ENCODE assay signal across 12 cellular contexts in genomic region chr4:87057835-87058234, GRCh38.
DNase-seq lines count a peak whose midpoint lies in the region; ATAC-seq and TF ChIP-seq lines count a peak whose summit lies in the region.
"Had no signal": no experiment of that assay in that cellular context is flagged by ENCODE, and none has a peak within 500 bp of the region (broad histone marks: within the 10 kb centered on the region; RNA-seq: fewer than 3 reads in every experiment).

No MANE protein-coding gene starts in this region.

- H3K9me3 ChIP-seq in left ventricle myocardium inferior (replicated peaks) (no peaks in the 10 kb centered on the region), stomach smooth muscle (ENCODE audit: control insufficient read depth in 2 of 2, low read length in 2 of 2) (no peaks in the 10 kb centered on the region), mammary epithelial cell (replicated peaks; ENCODE audit: insufficient read depth, low read length) (no peaks in the 10 kb centered on the region)
- H3K9me3 ChIP-seq: colonic mucosa had no signal

- H3K4me1 Mint-ChIP-seq in activated T-helper 1 cell treated with anti-CD3 and anti-CD28 coated beads, Interleukin-12 subunit alpha, Interleukin-12 subunit beta, Interleukin-2, Interleukin-4 antibody, amounts not matched to agents 30 ng/mL and 10 ng/mL and 1 ng/mL, durations not matched to agents 14 hours and 24 hours and 36 hours (ENCODE audit: low read depth): peaks cover 72% of the 10 kb centered on the region
- H3K4me1 Mint-ChIP-seq in GM23338: peaks cover 61% of the 10 kb centered on the region

- H3K36me3 ChIP-seq in left ventricle myocardium inferior (peaks cover 10% of the 10 kb centered on the region), stomach smooth muscle (ENCODE audit: control insufficient read depth in 2 of 2, insufficient read depth in 2 of 2, low read length in 2 of 2) (no peaks in the 10 kb centered on the region), GM23338 (ENCODE audit: insufficient read depth) (no peaks in the 10 kb centered on the region), mammary epithelial cell (ENCODE audit: insufficient read depth, low read length) (no peaks in the 10 kb centered on the region)
- H3K36me3 ChIP-seq: colonic mucosa had no signal

- no peaks in the 10 kb centered on the region for H3K9me2 ChIP-seq in GM23338 (ENCODE audit: insufficient read depth)

- BruUV-seq in mammary epithelial cell (replicated peaks; lab: Mats Ljungman, UMichigan): no TSS peak

- H3K4me2 ChIP-seq in GM23338: no peak overlapping the region
- no peak overlapping the region for H3K4me2 ChIP-seq in mammary epithelial cell (ENCODE audit: insufficient read depth, low read depth, low read length)

- CTCF ChIA-PET in mammary epithelial cell (lab: Charles Lee; ENCODE audit: low non-redundant PET): no interaction called here

- H3K79me2 ChIP-seq in GM23338 (replicated peaks; ENCODE audit: insufficient read depth): peaks cover 81% of the 10 kb centered on the region
- peaks cover 37% of the 10 kb centered on the region for H3K79me2 ChIP-seq in mammary epithelial cell (ENCODE audit: insufficient read depth, low read length)

- H3F3A ChIP-seq in GM23338 (replicated peaks; ENCODE audit: low read depth): no peaks in the 10 kb centered on the region

- H3K27me3 ChIP-seq in left ventricle myocardium inferior (ENCODE audit: low read depth) (no peaks in the 10 kb centered on the region), stomach smooth muscle (ENCODE audit: control insufficient read depth in 1 of 2, insufficient read depth in 2 of 2, low read length in 2 of 2) (no peaks in the 10 kb centered on the region), GM23338 (ENCODE audit: insufficient read depth) (no peaks in the 10 kb centered on the region), mammary epithelial cell (ENCODE audit: insufficient read depth, low read length) (no peaks in the 10 kb centered on the region)
- H3K27me3 ChIP-seq: colonic mucosa had no signal

- dilution Hi-C loops in mammary epithelial cell (cut with HindIII; ENCODE audit: low sequenced_read_pairs): no loop called here

- H3K36me3 Mint-ChIP-seq in activated T-helper 1 cell treated with anti-CD3 and anti-CD28 coated beads, Interleukin-12 subunit alpha, Interleukin-12 subunit beta, Interleukin-2, Interleukin-4 antibody, amounts not matched to agents 30 ng/mL and 10 ng/mL and 1 ng/mL, durations not matched to agents 14 hours and 24 hours and 36 hours (ENCODE audit: low read depth): peaks cover 23% of the 10 kb centered on the region
- H3K36me3 Mint-ChIP-seq in GM23338 (ENCODE audit: low read depth): no peaks in the 10 kb centered on the region; the same call in 2 of the 3 replicates

- H3K27ac ChIP-seq in left ventricle myocardium inferior (replicated peaks): peak overlapping the region; percentile 83
- H3K27ac ChIP-seq in stomach smooth muscle (ENCODE audit: low read length): peak overlapping the region; percentile 63
- no peak overlapping the region for H3K27ac ChIP-seq in GM23338 (ENCODE audit: low read depth)
- no peak overlapping the region for H3K27ac ChIP-seq in mammary epithelial cell (ENCODE audit: insufficient read depth, low read depth, low read length)

- H4K20me1 ChIP-seq in GM23338 (replicated peaks; ENCODE audit: insufficient read depth) (peaks cover 15% of the 10 kb centered on the region; the same call in 1 of the 2 replicates), mammary epithelial cell (ENCODE audit: insufficient read depth, low read length) (no peaks in the 10 kb centered on the region)

- H3K4me1 ChIP-seq in left ventricle myocardium inferior: peaks cover 88% of the 10 kb centered on the region
- peaks cover 36% of the 10 kb centered on the region for H3K4me1 ChIP-seq in stomach smooth muscle (ENCODE audit: control insufficient read depth, insufficient read depth, low read length)
- H3K4me1 ChIP-seq in GM23338 (ENCODE audit: insufficient read depth): peaks cover 48% of the 10 kb centered on the region
- peaks cover 27% of the 10 kb centered on the region for H3K4me1 ChIP-seq in mammary epithelial cell (ENCODE audit: insufficient read depth, low read length)
- H3K4me1 ChIP-seq: colonic mucosa had no signal

- no peak for ATAC-seq in GM23338
- no peak for ATAC-seq in HG03520 (IDR thresholded peaks at IDR 0.05; ENCODE audit: unreplicated experiment)
- ATAC-seq: left lobe of liver had no signal

- no peak for TF ChIP-seq CTCF in left ventricle myocardium inferior (IDR thresholded peaks at IDR 0.05; ENCODE audit: borderline replicate concordance)
- TF ChIP-seq CTCF in GM23338 (conservative IDR thresholded peaks at IDR 0.05; ENCODE audit: low read depth in 2 of 2): no peak
- TF ChIP-seq CTCF in mammary epithelial cell (conservative IDR thresholded peaks at IDR 0.05 in 1 of 2, IDR thresholded peaks at IDR 0.05 in 1 of 2; ENCODE audit: extremely low read depth in 1 of 2, insufficient read depth in 1 of 2, low read depth in 1 of 2, low read length in 2 of 2): no peak

- H3K9ac ChIP-seq in stomach smooth muscle (ENCODE audit: low read length in 2 of 2): no peak overlapping the region
- no peak overlapping the region for H3K9ac ChIP-seq in mammary epithelial cell (ENCODE audit: insufficient read depth, low read length)

- H3K9me3 Mint-ChIP-seq in activated T-helper 1 cell treated with anti-CD3 and anti-CD28 coated beads, Interleukin-12 subunit alpha, Interleukin-12 subunit beta, Interleukin-2, Interleukin-4 antibody, amounts not matched to agents 30 ng/mL and 10 ng/mL and 1 ng/mL, durations not matched to agents 14 hours and 24 hours and 36 hours: no peaks in the 10 kb centered on the region
- H3K9me3 Mint-ChIP-seq in GM23338: no peaks in the 10 kb centered on the region

- peak; percentile 37 for DNase-seq in NCI-H82 (lab: John Stamatoyannopoulos, UW)
- DNase-seq in NCI-H82 treated with DMSO at 0.1 percent for 48 hours (lab: John Stamatoyannopoulos, UW; ENCODE audit: unreplicated experiment): no peak
- DNase-seq in activated T-helper 1 cell treated with anti-CD3 and anti-CD28 coated beads, Interleukin-12 subunit alpha, Interleukin-12 subunit beta, Interleukin-2, Interleukin-4 antibody, amounts not matched to agents 30 ng/mL and 10 ng/mL and 1 ng/mL, durations not matched to agents 14 hours and 24 hours and 36 hours (ENCODE audit: low spot score): no peak
- no peak for DNase-seq in left ventricle myocardium inferior
- no peak for DNase-seq in GM23338 (ENCODE audit: low spot score)
- no peak for DNase-seq in mammary epithelial cell
- DNase-seq: colonic mucosa, retina, T1000 had no signal

- H2AFZ ChIP-seq in GM23338 (no peak overlapping the region), mammary epithelial cell (ENCODE audit: low read depth, low read length) (no peak overlapping the region)

- H3K27ac Mint-ChIP-seq in activated T-helper 1 cell treated with anti-CD3 and anti-CD28 coated beads, Interleukin-12 subunit alpha, Interleukin-12 subunit beta, Interleukin-2, Interleukin-4 antibody, amounts not matched to agents 30 ng/mL and 10 ng/mL and 1 ng/mL, durations not matched to agents 14 hours and 24 hours and 36 hours: peak overlapping the region; percentile 82
- no peak overlapping the region for H3K27ac Mint-ChIP-seq in GM23338

- no peak overlapping the region for H3K4me3 Mint-ChIP-seq in activated T-helper 1 cell treated with anti-CD3 and anti-CD28 coated beads, Interleukin-12 subunit alpha, Interleukin-12 subunit beta, Interleukin-2, Interleukin-4 antibody, amounts not matched to agents 30 ng/mL and 10 ng/mL and 1 ng/mL, durations not matched to agents 14 hours and 24 hours and 36 hours
- H3K4me3 Mint-ChIP-seq in GM23338: no peak overlapping the region

- intact Hi-C loops in activated T-helper 1 cell treated with anti-CD3 and anti-CD28 coated beads, Interleukin-12 subunit alpha, Interleukin-12 subunit beta, Interleukin-2, Interleukin-4 antibody, amounts not matched to agents 30 ng/mL and 10 ng/mL and 1 ng/mL, durations not matched to agents 14 hours and 24 hours and 36 hours (cut with micrococcal nuclease): loop anchor here (1.0 to 10.0 kb wide), 6 partner anchors 15 to 513 kb away; no protein-coding TSS in a partner anchor
- intact Hi-C loops in left ventricle myocardium inferior (cut with micrococcal nuclease) (no loop called here), mammary epithelial cell (cut with micrococcal nuclease) (no loop called here)

- H3K27me3 Mint-ChIP-seq in activated T-helper 1 cell treated with anti-CD3 and anti-CD28 coated beads, Interleukin-12 subunit alpha, Interleukin-12 subunit beta, Interleukin-2, Interleukin-4 antibody, amounts not matched to agents 30 ng/mL and 10 ng/mL and 1 ng/mL, durations not matched to agents 14 hours and 24 hours and 36 hours (ENCODE audit: insufficient read depth): no peaks in the 10 kb centered on the region
- H3K27me3 Mint-ChIP-seq in GM23338 (ENCODE audit: insufficient read depth, low read depth, poor library complexity): peaks cover 1% of the 10 kb centered on the region

- 57% methylated on average over 6 of the region's 6 CpGs for WGBS in mammary epithelial cell (ENCODE audit: low coverage, missing lambda C conversion rate)

- H3K4me3 ChIP-seq in left ventricle myocardium inferior (no peak overlapping the region), stomach smooth muscle (ENCODE audit: low read length in 2 of 2) (peak overlapping the region in 1 of 2 donors; percentile 13), GM23338 (no peak overlapping the region), mammary epithelial cell (replicated peaks in 1 of 3; ENCODE audit: insufficient read depth in 1 of 3, low read depth in 2 of 3, low read length in 3 of 3) (no peak overlapping the region)
- H3K4me3 ChIP-seq: colonic mucosa had no signal

- in situ Hi-C loops in mammary epithelial cell (cut with MboI; ENCODE audit: low sequenced_read_pairs in 2 of 2): no loop called here

TF ChIP-seq in GM23338, 12 proteins besides CTCF, POLR2A, EP300 and RAD21 (continues in another document):
- no peak for TF ChIP-seq ZNF114 (CRISPR knock-in tag; IDR thresholded peaks at IDR 0.05)
- TF ChIP-seq ETS1 (IDR thresholded peaks at IDR 0.05): no peak
- TF ChIP-seq JUNB (IDR thresholded peaks at IDR 0.05; ENCODE audit: unreplicated experiment): no peak
- no peak for TF ChIP-seq EZH2phosphoT487 (IDR thresholded peaks at IDR 0.05; ENCODE audit: unreplicated experiment)
- TF ChIP-seq EZH2 (IDR thresholded peaks at IDR 0.05; ENCODE audit: low read depth, unreplicated experiment): no peak
- no peak for TF ChIP-seq POLR2AphosphoS5 (IDR thresholded peaks at IDR 0.05; ENCODE audit: low read depth)

Comparison
In these comparisons a context has a peak if more than half of its experiments do, and no peak if none do; other contexts are left out.
1. H3K27ac ChIP-seq: peak in left ventricle myocardium inferior (single experiment) and stomach smooth muscle (single experiment); none in GM23338 (single experiment) and mammary epithelial cell (single experiment).